In the genomic region with DNA sequence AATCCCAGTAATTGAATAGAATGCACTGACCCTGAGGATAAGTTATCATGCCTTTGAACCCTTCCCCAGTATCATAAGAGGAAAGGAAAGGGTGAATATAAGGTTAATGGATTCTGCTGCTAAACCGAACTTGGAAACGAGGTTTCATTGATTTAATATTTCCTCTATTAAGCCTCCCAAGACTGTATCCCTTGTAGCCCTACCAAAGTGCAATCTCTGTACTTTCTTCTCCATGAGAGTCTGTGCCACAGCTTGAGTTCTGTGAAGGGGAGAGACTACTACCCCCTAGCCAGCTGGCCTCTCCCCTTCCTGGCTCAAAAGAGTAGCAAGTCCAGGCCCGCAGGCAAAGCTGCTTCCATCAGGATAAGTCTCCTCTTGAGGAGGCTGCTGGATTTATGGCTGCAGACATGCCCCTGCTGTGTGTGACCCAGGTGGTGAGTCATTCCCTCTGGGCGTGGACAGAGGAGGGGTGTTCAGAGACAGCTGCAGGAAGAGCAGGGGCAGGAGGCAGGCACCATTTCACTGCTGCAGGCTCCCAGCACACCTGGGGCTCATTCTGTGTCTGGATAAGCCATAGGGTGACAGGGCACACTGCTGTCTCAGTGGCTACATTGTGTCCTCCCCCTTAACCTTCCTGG, we compare ENCODE assay signal across 8 cellular contexts. TPM values are rescaled to one million over a fixed set of nuclear protein-coding genes. Genes with fewer than 3 reads are reported as not detected.
DNase-seq lines count a peak whose midpoint lies in the region; ATAC-seq, FAIRE-seq and TF ChIP-seq lines count a peak whose summit lies in the region.

No MANE protein-coding gene starts in this region.

- CTCF ChIA-PET in A549 (lab: Yijun Ruan, JAX), result interaction anchor here (0.7 to 11.1 kb wide), 7 partner anchors 13 to 133 kb away, joined by 3 to 313 read pairs (median 5); no protein-coding TSS in a partner anchor

- peak overlapping the region; percentile 76 for H3K27ac Mint-ChIP-seq in endodermal cell

- no peak for TF ChIP-seq EP300 in A549 (IDR thresholded peaks at IDR 0.05)

- peak in 1 of 2 experiments; percentile 36; a peak in 2 of 5 replicates for TF ChIP-seq RAD21 in A549 (conservative IDR thresholded peaks at IDR 0.05 in 1 of 2, IDR thresholded peaks at IDR 0.05 in 1 of 2)

- no peak for TF ChIP-seq CTCF in A549 (IDR thresholded peaks at IDR 0.05)
- TF ChIP-seq CTCF in WERI-Rb-1 (IDR thresholded peaks at IDR 0.05; ENCODE audit: low read depth, low read length), result no peak
- no peak for TF ChIP-seq CTCF in endodermal cell (conservative IDR thresholded peaks at IDR 0.05)
- TF ChIP-seq CTCF in vagina (IDR thresholded peaks at IDR 0.05), result no peak

- H3K4me1 Mint-ChIP-seq in endodermal cell, result peaks cover 15% of the 10 kb centered on the region

- H3K9ac ChIP-seq in endodermal cell (ENCODE audit: extremely low read depth, low read length, poor library complexity, severe bottlenecking), result no peak overlapping the region

- ATAC-seq in A549 (peak; percentile 100), GM21786 (IDR thresholded peaks at IDR 0.05; ENCODE audit: unreplicated experiment) (peak; percentile 72), GM18861 (IDR thresholded peaks at IDR 0.05; ENCODE audit: unreplicated experiment) (no peak)

- H3K27me3 ChIP-seq in WERI-Rb-1 (ENCODE audit: insufficient read depth, low read depth, severe bottlenecking) (no peaks in the 10 kb centered on the region), endodermal cell (ENCODE audit: control insufficient read depth, insufficient read depth, low read length, poor library complexity, severe bottlenecking) (no peaks in the 10 kb centered on the region), vagina (no peaks in the 10 kb centered on the region)

- H3K27me3 Mint-ChIP-seq in endodermal cell (ENCODE audit: insufficient read depth), result no peaks in the 10 kb centered on the region

- H3K4me3 ChIP-seq in A549 (no peak overlapping the region), WERI-Rb-1 (ENCODE audit: low read depth, low read length) (peak overlapping the region; percentile 8; the same call in 1 of the 2 replicates), endodermal cell (ENCODE audit: low read length) (peak overlapping the region; percentile 53), vagina (no peak overlapping the region)

- peaks cover 24% of the 10 kb centered on the region for H3K4me1 ChIP-seq in A549
- H3K4me1 ChIP-seq in endodermal cell (ENCODE audit: control insufficient read depth, insufficient read depth, low read length), result peaks cover 6% of the 10 kb centered on the region
- H3K4me1 ChIP-seq in vagina, result peaks cover 40% of the 10 kb centered on the region

- DNase-seq in A549 (ENCODE audit: low read depth in 1 of 2, low spot score in 1 of 2) (peak; percentile 88 to 97), NCI-H2081 treated with DMSO at 0.1 percent for 48 hours (lab: John Stamatoyannopoulos, UW) (peak; percentile 73), WERI-Rb-1 (peak; percentile 98), endodermal cell (peak; percentile 95), myocyte (ENCODE audit: low read depth) (peak; percentile 96), vagina (ENCODE audit: extremely low spot score in 2 of 2) (peak in 1 of 2 donors; percentile 95)

- H3K27ac ChIP-seq in A549, result peak overlapping the region; percentile 67 to 88
- H3K27ac ChIP-seq in WERI-Rb-1, result peak overlapping the region; percentile 85
- peak overlapping the region; percentile 74 for H3K27ac ChIP-seq in endodermal cell (ENCODE audit: low read depth, low read length)
- peak overlapping the region; percentile 76 for H3K27ac ChIP-seq in vagina

- 3% methylated on average over 4 of the region's 4 CpGs for WGBS in A549 (ENCODE audit: missing lambda C conversion rate)
- WGBS in endodermal cell (ENCODE audit: insufficient coverage in 1 of 2, insufficient read length in 1 of 2), 2 experiments, result 71% methylated on average over 4 of the region's 4 CpGs; no CpG with 5 or more reads in 1 of the 2 experiments

- peak overlapping the region; percentile 60 for H3K4me2 ChIP-seq in A549

- H3K36me3 Mint-ChIP-seq in endodermal cell (ENCODE audit: low read depth), result peaks cover 5% of the 10 kb centered on the region

- peak; percentile 98 for FAIRE-seq in A549 (lab: Jason Lieb, UNC)

- no peaks in the 10 kb centered on the region for H3K36me3 ChIP-seq in WERI-Rb-1
- H3K36me3 ChIP-seq in endodermal cell (ENCODE audit: control insufficient read depth, insufficient read depth, low read length), result no peaks in the 10 kb centered on the region
- no peaks in the 10 kb centered on the region for H3K36me3 ChIP-seq in vagina

- H3K4me3 Mint-ChIP-seq in endodermal cell, result no peak overlapping the region

- H3K9me3 Mint-ChIP-seq in endodermal cell, result peaks cover 12% of the 10 kb centered on the region

- TF ChIP-seq POLR2A in A549 (IDR thresholded peaks at IDR 0.05; ENCODE audit: low read length) (peak; percentile 9; the same call in 1 of the 2 replicates), vagina (IDR thresholded peaks at IDR 0.05) (no peak)

- H3K9me3 ChIP-seq in A549 (no peaks in the 10 kb centered on the region), WERI-Rb-1 (ENCODE audit: severe bottlenecking) (peaks cover 3% of the 10 kb centered on the region), endodermal cell (ENCODE audit: control insufficient read depth, low read length) (no peaks in the 10 kb centered on the region), vagina (no peaks in the 10 kb centered on the region)

- intact Hi-C loops in vagina (cut with DNase I), result loop anchor here (10.0 kb wide), 1 partner anchor 49 kb away; no protein-coding TSS in a partner anchor

- POLR2A ChIA-PET in A549 (lab: Yijun Ruan, JAX), result interaction anchor here (1.0 to 1.9 kb wide), 2 partner anchors 13 to 78 kb away, joined by 4 to 8 read pairs; no protein-coding TSS in a partner anchor

TF ChIP-seq in A549, 52 proteins besides CTCF, POLR2A, EP300 and RAD21:
- TF ChIP-seq FOXS1 (CRISPR knock-in tag; IDR thresholded peaks at IDR 0.05) (no peak), FOSL2 (IDR thresholded peaks at IDR 0.05) (peak; percentile 83), FOSL2 (CRISPR knock-in tag; IDR thresholded peaks at IDR 0.05) (peak; percentile 96), JUN (IDR thresholded peaks at IDR 0.05) (peak in 1 of 2 experiments; percentile 69; a peak in 2 of 5 replicates), SMC3 (IDR thresholded peaks at IDR 0.05) (peak; percentile 30; the same call in 1 of the 3 replicates), JUNB (IDR thresholded peaks at IDR 0.05) (peak; percentile 61)
- TF ChIP-seq, protein P1, sequence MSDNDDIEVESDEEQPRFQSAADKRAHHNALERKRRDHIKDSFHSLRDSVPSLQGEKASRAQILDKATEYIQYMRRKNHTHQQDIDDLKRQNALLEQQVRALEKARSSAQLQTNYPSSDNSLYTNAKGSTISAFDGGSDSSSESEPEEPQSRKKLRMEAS (IDR thresholded peaks at IDR 0.05), result peak; percentile 76; the same call in 1 of the 2 replicates
- TF ChIP-seq, protein P2, sequence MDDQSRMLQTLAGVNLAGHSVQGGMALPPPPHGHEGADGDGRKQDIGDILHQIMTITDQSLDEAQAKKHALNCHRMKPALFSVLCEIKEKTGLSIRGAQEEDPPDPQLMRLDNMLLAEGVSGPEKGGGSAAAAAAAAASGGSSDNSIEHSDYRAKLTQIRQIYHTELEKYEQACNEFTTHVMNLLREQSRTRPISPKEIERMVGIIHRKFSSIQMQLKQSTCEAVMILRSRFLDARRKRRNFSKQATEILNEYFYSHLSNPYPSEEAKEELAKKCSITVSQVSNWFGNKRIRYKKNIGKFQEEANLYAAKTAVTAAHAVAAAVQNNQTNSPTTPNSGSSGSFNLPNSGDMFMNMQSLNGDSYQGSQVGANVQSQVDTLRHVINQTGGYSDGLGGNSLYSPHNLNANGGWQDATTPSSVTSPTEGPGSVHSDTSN (IDR thresholded peaks at IDR 0.05), result 0 out of 2 replicates have a peak, but pooled peaks have one; percentile 50
- TF ChIP-seq, protein P3, sequence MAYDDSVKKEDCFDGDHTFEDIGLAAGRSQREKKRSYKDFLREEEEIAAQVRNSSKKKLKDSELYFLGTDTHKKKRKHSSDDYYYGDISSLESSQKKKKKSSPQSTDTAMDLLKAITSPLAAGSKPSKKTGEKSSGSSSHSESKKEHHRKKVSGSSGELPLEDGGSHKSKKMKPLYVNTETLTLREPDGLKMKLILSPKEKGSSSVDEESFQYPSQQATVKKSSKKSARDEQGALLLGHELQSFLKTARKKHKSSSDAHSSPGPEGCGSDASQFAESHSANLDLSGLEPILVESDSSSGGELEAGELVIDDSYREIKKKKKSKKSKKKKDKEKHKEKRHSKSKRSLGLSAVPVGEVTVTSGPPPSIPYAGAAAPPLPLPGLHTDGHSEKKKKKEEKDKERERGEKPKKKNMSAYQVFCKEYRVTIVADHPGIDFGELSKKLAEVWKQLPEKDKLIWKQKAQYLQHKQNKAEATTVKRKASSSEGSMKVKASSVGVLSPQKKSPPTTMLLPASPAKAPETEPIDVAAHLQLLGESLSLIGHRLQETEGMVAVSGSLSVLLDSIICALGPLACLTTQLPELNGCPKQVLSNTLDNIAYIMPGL (CRISPR knock-in tag; IDR thresholded peaks at IDR 0.05; ENCODE audit: borderline replicate concordance), result no peak

RNA-seq across cellular contexts. Expression of a gene that starts 58.4 kb away (rescaled TPM):
- polyA plus RNA-seq in A549 (2011; rRNA removed) (19.0 and 19.2 TPM in 2 replicates), A549 (2017; fragmentation: RNase III; extraction: RNeasy Plus Mini Kit Qiagen cat#74134 plus additional on column Dnase treatment) (21.1 to 25.8 TPM (median 24.7 TPM) in 3 replicates)
- 13.2 and 15.9 TPM in 2 replicates for polyA plus RNA-seq in A549 (2012; cell fraction: cytosol; rRNA removed)
- 48.7 and 49.5 TPM in 2 replicates for polyA plus RNA-seq in A549 (2012; cell fraction: nucleus; rRNA removed)
- 27.8 and 28.8 TPM in 2 replicates for polyA minus RNA-seq in A549 (2011; rRNA and poly(A)+ RNA removed)
- total RNA-seq in endodermal cell (10 to 100 TPM; 10.2 to 11.5 TPM), myocyte (100 and 178 TPM in 2 replicates), vagina (88.6 TPM)
- 16.1 TPM for polyA plus RNA-seq in endodermal cell (2013, experiment 1 of 2)
- 14.8 TPM for polyA plus RNA-seq in endodermal cell (2013, experiment 2 of 2)
- polyA plus RNA-seq in myocyte (2012), result 104 TPM

RNA-seq across cellular contexts. Expression of a gene that starts 58.8 kb away (rescaled TPM):
- polyA plus RNA-seq in A549 (2011; rRNA removed), result 2.9 and 3.1 TPM in 2 replicates
- polyA plus RNA-seq in A549 (2012; cell fraction: cytosol; rRNA removed), result 1.9 and 2.1 TPM in 2 replicates
- 6.5 and 8.3 TPM in 2 replicates for polyA plus RNA-seq in A549 (2012; cell fraction: nucleus; rRNA removed)
- 1.9 to 2.9 TPM (median 2.2 TPM) in 3 replicates for polyA plus RNA-seq in A549 (2017; fragmentation: RNase III; extraction: RNeasy Plus Mini Kit Qiagen cat#74134 plus additional on column Dnase treatment)
- 3.1 and 5.5 TPM in 2 replicates for polyA minus RNA-seq in A549 (2011; rRNA and poly(A)+ RNA removed)
- total RNA-seq in endodermal cell, result 1 to 10 TPM; 2.0 to 2.6 TPM
- polyA plus RNA-seq in endodermal cell (2013, experiment 1 of 2), result 2.2 TPM
- polyA plus RNA-seq in endodermal cell (2013, experiment 2 of 2), result 2.2 TPM
- total RNA-seq in myocyte, result 1.0 and 1.6 TPM in 2 replicates
- polyA plus RNA-seq in myocyte (2012), result 5.2 TPM
- total RNA-seq in vagina, result 0.74 TPM

Comparison
In these comparisons a context has a peak if more than half of its experiments do, and no peak if none do; other contexts are left out.
1. H3K4me3 ChIP-seq: peak in WERI-Rb-1 (single experiment) and endodermal cell (single experiment); none in A549 (single experiment) and vagina (0 of 2).
2. Peak in every context shown above with its lines, with median percentiles within 50 percentile points of each other: H3K27ac ChIP-seq.